8 cellular contexts compared by ENCODE assay signal in the genomic region with DNA sequence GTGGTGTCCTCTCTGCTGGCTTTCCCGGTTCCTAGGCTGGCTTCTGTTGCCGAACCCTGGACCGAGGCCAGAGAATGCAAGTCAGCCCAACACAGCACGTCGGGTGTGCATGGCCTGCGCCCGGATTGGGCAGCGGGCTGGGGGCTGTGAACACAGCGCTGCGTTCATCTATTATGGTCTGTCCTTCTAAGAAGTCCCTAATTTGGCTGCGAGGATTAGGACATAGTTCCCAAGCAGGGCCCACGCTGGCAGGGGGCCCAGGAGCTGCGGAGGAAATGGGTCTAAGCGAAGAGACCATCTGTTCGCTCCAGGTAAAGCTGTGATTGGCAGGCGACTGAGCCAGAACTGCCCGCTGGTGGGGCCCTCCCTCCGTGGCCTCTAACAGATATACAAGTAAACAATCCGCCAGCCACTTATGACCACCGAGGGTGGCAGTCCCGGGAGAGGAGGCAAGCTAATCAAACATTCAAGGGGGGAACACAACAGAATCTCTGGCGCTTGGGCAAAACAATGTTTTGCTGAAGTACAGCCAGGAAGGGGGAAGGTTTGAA. TPM values are rescaled to one million over a fixed set of nuclear protein-coding genes. Genes with fewer than 3 reads are reported as not detected.
A peak's percentile ranks its signal among the peaks of the same experiment; 100 is the strongest.
DNase-seq lines count a peak whose midpoint lies in the region; ATAC-seq, FAIRE-seq and TF ChIP-seq lines count a peak whose summit lies in the region.

No MANE protein-coding gene starts in this region.

- H3K79me2 ChIP-seq in HepG2 (ENCODE audit: insufficient read depth, low read length): no peaks in the 10 kb centered on the region

- no peak for TF ChIP-seq CTCF in HepG2 (CRISPR knock-in tag; IDR thresholded peaks at IDR 0.05)

- H3K4me3 ChIP-seq in HepG2 (replicated peaks in 1 of 3; ENCODE audit: insufficient read depth in 1 of 3, low read depth in 2 of 3, low read length in 3 of 3): peak overlapping the region; percentile 48 to 63 (median 55)

- TF ChIP-seq EP300 in HepG2 (IDR thresholded peaks at IDR 0.05; ENCODE audit: low read depth in 2 of 2, low read length in 2 of 2): no peak
- TF ChIP-seq EP300 in HepG2 (CRISPR knock-in tag; IDR thresholded peaks at IDR 0.05; ENCODE audit: borderline replicate concordance): no peak

- peak; percentile 86 for ATAC-seq in HepG2
- ATAC-seq in HG03097 (IDR thresholded peaks at IDR 0.05; ENCODE audit: low FRiP score, unreplicated experiment): no peak

- peak overlapping the region; percentile 81 for H3K4me2 ChIP-seq in HepG2 (ENCODE audit: low read depth, low read length)

- peak overlapping the region; percentile 57 for H2AFZ ChIP-seq in HepG2 (ENCODE audit: low read length)

- in situ Hi-C loops in HepG2 (cut with HindIII; ENCODE audit: extremely low pct_ligation_motif_present, low pct_unique_long_range_greater_than_20kb): no loop called here

- TF ChIP-seq POLR2A in HepG2 (IDR thresholded peaks at IDR 0.05; ENCODE audit: insufficient read depth in 1 of 2, low read depth in 2 of 2, low read length in 2 of 2): 0 out of 4 replicates have a peak, but pooled peaks have one; percentile 12 to 13

- no TSS peak for BruUV-seq in HepG2 (replicated peaks; lab: Mats Ljungman, UMichigan)

- 0% methylated on average over 12 of the region's 22 CpGs for WGBS in HepG2 (ENCODE audit: low lambda C conversion rate)

- no peaks in the 10 kb centered on the region for H3K36me3 ChIP-seq in HepG2 (replicated peaks in 1 of 2; ENCODE audit: control insufficient read depth in 1 of 2, insufficient read depth in 2 of 2, low read length in 2 of 2)

- no peaks in the 10 kb centered on the region for H3K27me3 ChIP-seq in HepG2 (ENCODE audit: control insufficient read depth in 1 of 2, insufficient read depth in 2 of 2, low read length in 2 of 2)

- peak; percentile 20 for DNase-seq in ELR (ENCODE audit: low read depth)
- peak; percentile 100 for DNase-seq in NCI-H2196 (lab: John Stamatoyannopoulos, UW; ENCODE audit: unreplicated experiment)
- DNase-seq in cerebellar nuclear complex (lab: John Stamatoyannopoulos, UW): peak; percentile 83 to 89
- DNase-seq in HepG2 (ENCODE audit: low spot score): peak; percentile 62
- DNase-seq in HT-29 (ENCODE audit: low spot score): no peak
- no peak for DNase-seq in A172 (ENCODE audit: low spot score)

- CTCF ChIA-PET in HepG2 (lab: Yijun Ruan, JAX; ENCODE audit: low intra/inter-chr PET ratio, low total read pairs): no interaction called here

- H3K9ac ChIP-seq in HepG2 (ENCODE audit: insufficient read depth, low read depth, low read length): peak overlapping the region; percentile 61

- H3K27ac ChIP-seq in HepG2 (ENCODE audit: extremely low read length, insufficient read depth, low read length) (peak overlapping the region; percentile 65), temporal lobe (ENCODE audit: low read depth, low read length) (peak overlapping the region; percentile 70)

- H3K9me3 ChIP-seq in HepG2 (ENCODE audit: low read length): no peaks in the 10 kb centered on the region

- no peak for TF ChIP-seq RAD21 in HepG2 (CRISPR knock-in tag; IDR thresholded peaks at IDR 0.05)

- POLR2A ChIA-PET in HepG2 (lab: Yijun Ruan, JAX): interaction anchor here (1.0 to 4.2 kb wide), 10 partner anchors 8 to 250 kb away, joined by 3 to 40 read pairs (median 6); a partner anchor contains a TSS

- H3K4me1 ChIP-seq in HepG2 (ENCODE audit: insufficient read depth, low read length): peaks cover 30% of the 10 kb centered on the region

- no peaks in the 10 kb centered on the region for H4K20me1 ChIP-seq in HepG2 (ENCODE audit: insufficient read depth, low read length)

- intact Hi-C loops in HepG2 (cut with micrococcal nuclease; ENCODE audit: unreplicated experiment): no loop called here

- FAIRE-seq in HepG2 (lab: Jason Lieb, UNC): no peak

RNA-seq across cellular contexts. Expression of a gene that starts 6.0 kb away (rescaled TPM):
- 0.09 TPM in 1 of 2 replicates, not detected in the other for total RNA-seq in HepG2 (2016; rRNA removed; fragmentation: Illumina TruSeq; extraction: Trizol)
- not detected in 2 replicates for total RNA-seq in HepG2 (2016; cell fraction: cytosol; rRNA removed; fragmentation: Illumina TruSeq; extraction: Trizol; ENCODE audit: low read depth)
- total RNA-seq in HepG2 (2016; cell fraction: insoluble cytoplasmic fraction; rRNA removed; fragmentation: Illumina TruSeq; extraction: Trizol): 0.19 TPM in 1 of 2 replicates, not detected in the other
- total RNA-seq in HepG2 (2016; cell fraction: membrane; rRNA removed; fragmentation: Illumina TruSeq; extraction: Trizol): not detected in 2 replicates
- total RNA-seq in HepG2 (2016; cell fraction: nucleus; rRNA removed; fragmentation: Illumina TruSeq; extraction: Trizol): not detected in 2 replicates
- polyA plus RNA-seq in HepG2 (2011; rRNA removed): 0.25 and 0.40 TPM in 2 replicates
- polyA plus RNA-seq in HepG2 (2011; cell fraction: cytosol; rRNA removed): 0.08 TPM in 1 of 2 replicates, not detected in the other
- polyA plus RNA-seq in HepG2 (2011; cell fraction: nucleus; rRNA removed): 0.68 and 0.84 TPM in 2 replicates
- polyA plus RNA-seq in HepG2 (2012): 1.2 and 1.7 TPM in 2 replicates
- 0.23 TPM in 1 of 2 replicates, not detected in the other for polyA plus RNA-seq in HepG2 (2016; cell fraction: cytosol; fragmentation: Illumina TruSeq; extraction: Trizol; ENCODE audit: low read depth)
- polyA plus RNA-seq in HepG2 (2016; cell fraction: insoluble cytoplasmic fraction; fragmentation: Illumina TruSeq; extraction: Trizol; ENCODE audit: low read depth): 0.32 TPM in 1 of 2 replicates, not detected in the other
- polyA plus RNA-seq in HepG2 (2016; cell fraction: membrane; fragmentation: Illumina TruSeq; extraction: Trizol; ENCODE audit: low read depth): 0.13 and 0.21 TPM in 2 replicates
- polyA plus RNA-seq in HepG2 (2016; cell fraction: nucleus; fragmentation: Illumina TruSeq; extraction: Trizol; ENCODE audit: insufficient read depth, low read depth): 1.0 and 3.2 TPM in 2 replicates
- 0.47 TPM in 1 of 2 replicates, not detected in the other for polyA minus RNA-seq in HepG2 (2011; rRNA and poly(A)+ RNA removed; ENCODE audit: low replicate concordance)
- polyA minus RNA-seq in HepG2 (2011; cell fraction: cytosol; rRNA and poly(A)+ RNA removed): not detected in 2 replicates
- not detected in 2 replicates for polyA minus RNA-seq in HepG2 (2011; cell fraction: nucleus; rRNA and poly(A)+ RNA removed)
- 0.25 TPM for total RNA-seq in temporal lobe
- total RNA-seq in HT-29 (2014; rRNA removed; shearing (Covaris generic)): not detected in 2 replicates
- total RNA-seq in A172 (2014; rRNA removed; shearing (Covaris generic)): 0.12 and 0.28 TPM in 2 replicates

RNA-seq across cellular contexts. Expression of a gene that starts 20.4 kb away (rescaled TPM):
- total RNA-seq in HepG2 (2016; rRNA removed; fragmentation: Illumina TruSeq; extraction: Trizol): 68.0 and 72.0 TPM in 2 replicates
- 30.6 and 33.8 TPM in 2 replicates for total RNA-seq in HepG2 (2016; cell fraction: cytosol; rRNA removed; fragmentation: Illumina TruSeq; extraction: Trizol; ENCODE audit: low read depth)
- 61.4 and 77.8 TPM in 2 replicates for total RNA-seq in HepG2 (2016; cell fraction: insoluble cytoplasmic fraction; rRNA removed; fragmentation: Illumina TruSeq; extraction: Trizol)
- total RNA-seq in HepG2 (2016; cell fraction: membrane; rRNA removed; fragmentation: Illumina TruSeq; extraction: Trizol): 31.3 and 31.6 TPM in 2 replicates
- 38.1 and 43.4 TPM in 2 replicates for total RNA-seq in HepG2 (2016; cell fraction: nucleus; rRNA removed; fragmentation: Illumina TruSeq; extraction: Trizol)
- 25.9 and 37.0 TPM in 2 replicates for polyA plus RNA-seq in HepG2 (2011; rRNA removed)
- polyA plus RNA-seq in HepG2 (2011; cell fraction: cytosol; rRNA removed): 20.2 and 25.7 TPM in 2 replicates
- polyA plus RNA-seq in HepG2 (2011; cell fraction: nucleus; rRNA removed): 86.4 and 92.2 TPM in 2 replicates
- polyA plus RNA-seq in HepG2 (2012): 47.9 and 53.4 TPM in 2 replicates
- polyA plus RNA-seq in HepG2 (2016; cell fraction: cytosol; fragmentation: Illumina TruSeq; extraction: Trizol; ENCODE audit: low read depth): 20.5 and 21.3 TPM in 2 replicates
- 76.2 and 85.7 TPM in 2 replicates for polyA plus RNA-seq in HepG2 (2016; cell fraction: insoluble cytoplasmic fraction; fragmentation: Illumina TruSeq; extraction: Trizol; ENCODE audit: low read depth)
- polyA plus RNA-seq in HepG2 (2016; cell fraction: membrane; fragmentation: Illumina TruSeq; extraction: Trizol; ENCODE audit: low read depth): 21.2 and 25.0 TPM in 2 replicates
- polyA plus RNA-seq in HepG2 (2016; cell fraction: nucleus; fragmentation: Illumina TruSeq; extraction: Trizol; ENCODE audit: insufficient read depth, low read depth): 71.9 and 80.2 TPM in 2 replicates
- 36.3 and 65.5 TPM in 2 replicates for polyA minus RNA-seq in HepG2 (2011; rRNA and poly(A)+ RNA removed; ENCODE audit: low replicate concordance)
- polyA minus RNA-seq in HepG2 (2011; cell fraction: cytosol; rRNA and poly(A)+ RNA removed): 17.6 and 18.3 TPM in 2 replicates
- polyA minus RNA-seq in HepG2 (2011; cell fraction: nucleus; rRNA and poly(A)+ RNA removed): 14.5 and 16.0 TPM in 2 replicates
- 53.1 TPM for total RNA-seq in temporal lobe
- total RNA-seq in HT-29 (2014; rRNA removed; shearing (Covaris generic)): 84.6 and 96.2 TPM in 2 replicates
- 98.2 and 99.1 TPM in 2 replicates for total RNA-seq in A172 (2014; rRNA removed; shearing (Covaris generic))

RNA-seq across cellular contexts. Expression of a gene that starts 22.1 kb away (rescaled TPM):
- total RNA-seq in HepG2 (2016; rRNA removed; fragmentation: Illumina TruSeq; extraction: Trizol) (35.0 and 38.0 TPM in 2 replicates), temporal lobe (16.7 TPM)
- total RNA-seq in HepG2 (2016; cell fraction: cytosol; rRNA removed; fragmentation: Illumina TruSeq; extraction: Trizol; ENCODE audit: low read depth): 6.4 and 7.1 TPM in 2 replicates
- 32.3 and 35.4 TPM in 2 replicates for total RNA-seq in HepG2 (2016; cell fraction: insoluble cytoplasmic fraction; rRNA removed; fragmentation: Illumina TruSeq; extraction: Trizol)
- 8.5 and 8.8 TPM in 2 replicates for total RNA-seq in HepG2 (2016; cell fraction: membrane; rRNA removed; fragmentation: Illumina TruSeq; extraction: Trizol)
- 27.9 and 29.6 TPM in 2 replicates for total RNA-seq in HepG2 (2016; cell fraction: nucleus; rRNA removed; fragmentation: Illumina TruSeq; extraction: Trizol)
- polyA plus RNA-seq in HepG2 (2011; rRNA removed): 15.1 and 16.4 TPM in 2 replicates
- 20.4 and 29.2 TPM in 2 replicates for polyA plus RNA-seq in HepG2 (2011; cell fraction: cytosol; rRNA removed)
- polyA plus RNA-seq in HepG2 (2011; cell fraction: nucleus; rRNA removed): 66.4 and 76.8 TPM in 2 replicates
- 12.5 and 15.0 TPM in 2 replicates for polyA plus RNA-seq in HepG2 (2012)
- polyA plus RNA-seq in HepG2 (2016; cell fraction: cytosol; fragmentation: Illumina TruSeq; extraction: Trizol; ENCODE audit: low read depth): 4.3 and 4.6 TPM in 2 replicates
- 30.7 and 35.1 TPM in 2 replicates for polyA plus RNA-seq in HepG2 (2016; cell fraction: insoluble cytoplasmic fraction; fragmentation: Illumina TruSeq; extraction: Trizol; ENCODE audit: low read depth)
- polyA plus RNA-seq in HepG2 (2016; cell fraction: membrane; fragmentation: Illumina TruSeq; extraction: Trizol; ENCODE audit: low read depth): 6.1 and 7.3 TPM in 2 replicates
- polyA plus RNA-seq in HepG2 (2016; cell fraction: nucleus; fragmentation: Illumina TruSeq; extraction: Trizol; ENCODE audit: insufficient read depth, low read depth): 59.5 and 61.0 TPM in 2 replicates
- polyA minus RNA-seq in HepG2 (2011; rRNA and poly(A)+ RNA removed; ENCODE audit: low replicate concordance): 19.4 and 29.1 TPM in 2 replicates
- polyA minus RNA-seq in HepG2 (2011; cell fraction: cytosol; rRNA and poly(A)+ RNA removed): 9.4 TPM in 2 replicates
- 18.4 and 21.8 TPM in 2 replicates for polyA minus RNA-seq in HepG2 (2011; cell fraction: nucleus; rRNA and poly(A)+ RNA removed)
- 24.6 and 27.2 TPM in 2 replicates for total RNA-seq in HT-29 (2014; rRNA removed; shearing (Covaris generic))
- 25.0 and 25.8 TPM in 2 replicates for total RNA-seq in A172 (2014; rRNA removed; shearing (Covaris generic))

RNA-seq across cellular contexts. Expression of a gene that starts 25.3 kb away (rescaled TPM):
- total RNA-seq in HepG2 (2016; rRNA removed; fragmentation: Illumina TruSeq; extraction: Trizol): 420 and 898 TPM in 2 replicates
- 227 and 266 TPM in 2 replicates for total RNA-seq in HepG2 (2016; cell fraction: cytosol; rRNA removed; fragmentation: Illumina TruSeq; extraction: Trizol; ENCODE audit: low read depth)
- 389 and 943 TPM in 2 replicates for total RNA-seq in HepG2 (2016; cell fraction: insoluble cytoplasmic fraction; rRNA removed; fragmentation: Illumina TruSeq; extraction: Trizol)
- total RNA-seq in HepG2 (2016; cell fraction: membrane; rRNA removed; fragmentation: Illumina TruSeq; extraction: Trizol): 340 and 383 TPM in 2 replicates
- 693 and 829 TPM in 2 replicates for total RNA-seq in HepG2 (2016; cell fraction: nucleus; rRNA removed; fragmentation: Illumina TruSeq; extraction: Trizol)
- polyA plus RNA-seq in HepG2 (2011; rRNA removed): 842 and 934 TPM in 2 replicates
- 752 and 842 TPM in 2 replicates for polyA plus RNA-seq in HepG2 (2011; cell fraction: cytosol; rRNA removed)
- polyA plus RNA-seq in HepG2 (2011; cell fraction: nucleus; rRNA removed): 381 and 448 TPM in 2 replicates
- 606 and 725 TPM in 2 replicates for polyA plus RNA-seq in HepG2 (2012)
- 313 and 359 TPM in 2 replicates for polyA plus RNA-seq in HepG2 (2016; cell fraction: cytosol; fragmentation: Illumina TruSeq; extraction: Trizol; ENCODE audit: low read depth)
- 478 and 547 TPM in 2 replicates for polyA plus RNA-seq in HepG2 (2016; cell fraction: insoluble cytoplasmic fraction; fragmentation: Illumina TruSeq; extraction: Trizol; ENCODE audit: low read depth)
- 345 and 409 TPM in 2 replicates for polyA plus RNA-seq in HepG2 (2016; cell fraction: membrane; fragmentation: Illumina TruSeq; extraction: Trizol; ENCODE audit: low read depth)
- 1,564 and 1,658 TPM in 2 replicates for polyA plus RNA-seq in HepG2 (2016; cell fraction: nucleus; fragmentation: Illumina TruSeq; extraction: Trizol; ENCODE audit: insufficient read depth, low read depth)
- polyA minus RNA-seq in HepG2 (2011; rRNA and poly(A)+ RNA removed; ENCODE audit: low replicate concordance): 932 and 1,241 TPM in 2 replicates
- polyA minus RNA-seq in HepG2 (2011; cell fraction: cytosol; rRNA and poly(A)+ RNA removed): 408 and 482 TPM in 2 replicates
- 228 and 256 TPM in 2 replicates for polyA minus RNA-seq in HepG2 (2011; cell fraction: nucleus; rRNA and poly(A)+ RNA removed)
- 154 TPM for total RNA-seq in temporal lobe
- 803 and 831 TPM in 2 replicates for total RNA-seq in HT-29 (2014; rRNA removed; shearing (Covaris generic))
- 1,790 and 1,863 TPM in 2 replicates for total RNA-seq in A172 (2014; rRNA removed; shearing (Covaris generic))

RNA-seq across cellular contexts. Expression of a gene that starts 26.1 kb away (rescaled TPM):
- total RNA-seq in HepG2 (2016; rRNA removed; fragmentation: Illumina TruSeq; extraction: Trizol) (not detected in 2 replicates), temporal lobe (0.25 TPM)
- total RNA-seq in HepG2 (2016; cell fraction: cytosol; rRNA removed; fragmentation: Illumina TruSeq; extraction: Trizol; ENCODE audit: low read depth): not detected in 2 replicates
- 0.06 TPM in 1 of 2 replicates, not detected in the other for total RNA-seq in HepG2 (2016; cell fraction: insoluble cytoplasmic fraction; rRNA removed; fragmentation: Illumina TruSeq; extraction: Trizol)
- 0.10 TPM in 1 of 2 replicates, not detected in the other for total RNA-seq in HepG2 (2016; cell fraction: membrane; rRNA removed; fragmentation: Illumina TruSeq; extraction: Trizol)
- total RNA-seq in HepG2 (2016; cell fraction: nucleus; rRNA removed; fragmentation: Illumina TruSeq; extraction: Trizol): not detected in 2 replicates
- not detected in 2 replicates for polyA plus RNA-seq in HepG2 (2011; rRNA removed)
- 0.05 TPM in 1 of 2 replicates, not detected in the other for polyA plus RNA-seq in HepG2 (2011; cell fraction: cytosol; rRNA removed)
- not detected in 2 replicates for polyA plus RNA-seq in HepG2 (2011; cell fraction: nucleus; rRNA removed)
- not detected in 2 replicates for polyA plus RNA-seq in HepG2 (2012)
- polyA plus RNA-seq in HepG2 (2016; cell fraction: cytosol; fragmentation: Illumina TruSeq; extraction: Trizol; ENCODE audit: low read depth): not detected in 2 replicates
- polyA plus RNA-seq in HepG2 (2016; cell fraction: insoluble cytoplasmic fraction; fragmentation: Illumina TruSeq; extraction: Trizol; ENCODE audit: low read depth): not detected in 2 replicates
- not detected in 2 replicates for polyA plus RNA-seq in HepG2 (2016; cell fraction: membrane; fragmentation: Illumina TruSeq; extraction: Trizol; ENCODE audit: low read depth)
- not detected in 2 replicates for polyA plus RNA-seq in HepG2 (2016; cell fraction: nucleus; fragmentation: Illumina TruSeq; extraction: Trizol; ENCODE audit: insufficient read depth, low read depth)
- polyA minus RNA-seq in HepG2 (2011; rRNA and poly(A)+ RNA removed; ENCODE audit: low replicate concordance): 0.12 TPM in 1 of 2 replicates, not detected in the other
- not detected in 2 replicates for polyA minus RNA-seq in HepG2 (2011; cell fraction: cytosol; rRNA and poly(A)+ RNA removed)
- polyA minus RNA-seq in HepG2 (2011; cell fraction: nucleus; rRNA and poly(A)+ RNA removed): not detected in 2 replicates
- not detected in 2 replicates for total RNA-seq in HT-29 (2014; rRNA removed; shearing (Covaris generic))
- total RNA-seq in A172 (2014; rRNA removed; shearing (Covaris generic)): not detected in 2 replicates

Comparison
In these comparisons a context has a peak if more than half of its experiments do, and no peak if none do; other contexts are left out.
1. DNase-seq: peak in ELR (single experiment), NCI-H2196 (single experiment), cerebellar nuclear complex (2 of 2) and HepG2 (single experiment); none in HT-29 (single experiment) and A172 (single experiment).